ENCODE assay signal across 15 cellular contexts in genomic region chr1:173489149-173489600, GRCh38. TPM values are rescaled to one million over a fixed set of nuclear protein-coding genes. Genes with fewer than 3 reads are reported as not detected.
DNase-seq lines count a peak whose midpoint lies in the region; ATAC-seq, FAIRE-seq and TF ChIP-seq lines count a peak whose summit lies in the region.
"Had no signal": no experiment of that assay in that cellular context is flagged by ENCODE, and none has a peak within 500 bp of the region (broad histone marks: within the 10 kb centered on the region; RNA-seq: fewer than 3 reads in every experiment).

No MANE protein-coding gene starts in this region.

- H4K20me1 ChIP-seq in IMR-90 (ENCODE audit: insufficient read depth, low read length) (no peaks in the 10 kb centered on the region), HepG2 (ENCODE audit: insufficient read depth, low read length) (peaks cover 4% of the 10 kb centered on the region; the same call in 1 of the 2 replicates)
- H4K20me1 ChIP-seq: BLaER1 had no signal

- H2BK20ac ChIP-seq in IMR-90 (ENCODE audit: low read depth, low read length), result no peak overlapping the region

- no peak overlapping the region for H4K5ac ChIP-seq in IMR-90 (ENCODE audit: low read depth, low read length)

- H4K8ac ChIP-seq in IMR-90 (ENCODE audit: low read depth in 2 of 2, low read length in 2 of 2), result no peak overlapping the region

- in situ Hi-C loops in IMR-90 (cut with MboI; ENCODE audit: low sequenced_read_pairs), result no loop called here
- in situ Hi-C loops in HepG2 (cut with HindIII; ENCODE audit: extremely low pct_ligation_motif_present, low pct_unique_long_range_greater_than_20kb), result no loop called here
- in situ Hi-C loops in brain microvascular endothelial cell (cut with HindIII; ENCODE audit: low pct_ligation_motif_present, low sequenced_read_pairs), result no loop called here

- POLR2A ChIA-PET in IMR-90 (lab: Charles Lee; ENCODE audit: unreplicated experiment) (interaction anchor here (1.0 kb wide), 1 partner anchor 11 kb away, joined by 3 read pairs; no protein-coding TSS in a partner anchor), HepG2 (lab: Yijun Ruan, JAX) (interaction anchor here (0.6 kb wide), 1 partner anchor 12 kb away, joined by 3 read pairs; the partner anchor contains the start of gene PRDX6)

- no peak for FAIRE-seq in HepG2 (lab: Jason Lieb, UNC)
- FAIRE-seq: colon had no signal

- H3K4me3 ChIP-seq in IMR-90 (ENCODE audit: insufficient read depth, low read depth, low read length) (no peak overlapping the region), HepG2 (replicated peaks in 1 of 3; ENCODE audit: insufficient read depth in 1 of 3, low read depth in 2 of 3, low read length in 3 of 3) (no peak overlapping the region), brain microvascular endothelial cell (ENCODE audit: low read depth, low read length) (no peak overlapping the region)
- H3K4me3 ChIP-seq: BLaER1, Peyer's patch had no signal

- no peaks in the 10 kb centered on the region; a peak in 1 of 4 replicates for H3K79me1 ChIP-seq in IMR-90 (ENCODE audit: low read depth in 1 of 2, low read length in 2 of 2)

- H3K18ac ChIP-seq in IMR-90 (ENCODE audit: low read depth, low read length), result no peak overlapping the region

- BruUV-seq in IMR-90 (replicated peaks; lab: Mats Ljungman, UMichigan) (no TSS peak), HepG2 (replicated peaks; lab: Mats Ljungman, UMichigan) (no TSS peak)

- H2BK5ac ChIP-seq in IMR-90 (ENCODE audit: low read depth, low read length, poor library complexity, severe bottlenecking), result no peak overlapping the region

- H3K4me2 ChIP-seq in IMR-90 (ENCODE audit: low read depth, low read length) (no peak overlapping the region), HepG2 (ENCODE audit: low read depth, low read length) (no peak overlapping the region)
- H3K4me2 ChIP-seq: BLaER1 had no signal

- H2AK5ac ChIP-seq in IMR-90 (ENCODE audit: low read depth, low read length), result no peak overlapping the region

- dilution Hi-C loops in IMR-90 (cut with HindIII; ENCODE audit: low sequenced_read_pairs, unreplicated experiment), result no loop called here

- DNase-seq in DMS53 treated with DMSO at 0.1 percent for 48 hours (lab: John Stamatoyannopoulos, UW; ENCODE audit: unreplicated experiment) (peak; percentile 15), IMR-90 (peak; percentile 20), amniotic epithelial cell (ENCODE audit: low read depth) (peak; percentile 63), HepG2 (ENCODE audit: low spot score) (peak; percentile 29), NCI-H2196 (lab: John Stamatoyannopoulos, UW; ENCODE audit: unreplicated experiment) (no peak), middle frontal gyrus (ENCODE audit: extremely low spot score, low spot score) (no peak), NCI-H1436 (lab: John Stamatoyannopoulos, UW) (no peak), brain microvascular endothelial cell (no peak)
- DNase-seq: immature natural killer cell, KG1, Peyer's patch, retina had no signal

- WGBS in IMR-90 (ENCODE audit: extremely low coverage in 2 of 2, insufficient read length in 1 of 2), 2 experiments, result 100% methylated on average over 1 of the region's 5 CpGs; no CpG with 5 or more reads in 1 of the 2 experiments
- 91% methylated on average over 5 of the region's 5 CpGs for WGBS in HepG2 (ENCODE audit: low lambda C conversion rate)

- H3K4me1 ChIP-seq in IMR-90 (ENCODE audit: control insufficient read depth, insufficient read depth, low read length) (no peaks in the 10 kb centered on the region), HepG2 (ENCODE audit: insufficient read depth, low read length) (no peaks in the 10 kb centered on the region)
- H3K4me1 ChIP-seq: BLaER1, Peyer's patch had no signal

- no peak overlapping the region for H3K56ac ChIP-seq in IMR-90 (ENCODE audit: extremely low read depth, insufficient read depth, low read length)

- H3K27me3 ChIP-seq in IMR-90 (ENCODE audit: control insufficient read depth, insufficient read depth, low read length), result no peaks in the 10 kb centered on the region
- H3K27me3 ChIP-seq in HepG2 (ENCODE audit: control insufficient read depth in 1 of 2, insufficient read depth in 2 of 2, low read length in 2 of 2), result no peaks in the 10 kb centered on the region
- H3K27me3 ChIP-seq in brain microvascular endothelial cell (replicated peaks), result no peaks in the 10 kb centered on the region
- H3K27me3 ChIP-seq: BLaER1, Peyer's patch had no signal

- H2AFZ ChIP-seq in IMR-90 (replicated peaks; ENCODE audit: low read length, poor library complexity) (no peak overlapping the region), HepG2 (ENCODE audit: low read length) (no peak overlapping the region)

- H3K23ac ChIP-seq in IMR-90 (ENCODE audit: low read depth, low read length), result no peak overlapping the region

- TF ChIP-seq RAD21 in IMR-90 (IDR thresholded peaks at IDR 0.05; ENCODE audit: low read length) (no peak), HepG2 (CRISPR knock-in tag; IDR thresholded peaks at IDR 0.05) (no peak)

- H3K36me3 ChIP-seq in IMR-90 (ENCODE audit: control insufficient read depth, insufficient read depth, low read length), result peaks cover 34% of the 10 kb centered on the region
- H3K36me3 ChIP-seq in HepG2 (replicated peaks in 1 of 2; ENCODE audit: control insufficient read depth in 1 of 2, insufficient read depth in 2 of 2, low read length in 2 of 2), result peaks cover 14 to 49% of the 10 kb centered on the region in 2 experiments
- H3K36me3 ChIP-seq in brain microvascular endothelial cell (replicated peaks), result peaks cover 45% of the 10 kb centered on the region

- H3K27ac ChIP-seq in IMR-90 (ENCODE audit: insufficient read depth, low read length), result no peak overlapping the region
- H3K27ac ChIP-seq in HepG2 (ENCODE audit: extremely low read length, insufficient read depth, low read length), result no peak overlapping the region
- no peak overlapping the region for H3K27ac ChIP-seq in brain microvascular endothelial cell
- H3K27ac ChIP-seq: BLaER1, Peyer's patch had no signal

- TF ChIP-seq CTCF in IMR-90 (conservative IDR thresholded peaks at IDR 0.05; ENCODE audit: low read depth, low read length), result no peak
- TF ChIP-seq CTCF in HepG2 (CRISPR knock-in tag; IDR thresholded peaks at IDR 0.05), result peak; percentile 10; the same call in 1 of the 2 replicates
- TF ChIP-seq CTCF in brain microvascular endothelial cell (IDR thresholded peaks at IDR 0.05; ENCODE audit: low read depth, low read length, missing control alignments), result no peak

- intact Hi-C loops in IMR-90 (cut with micrococcal nuclease) (no loop called here), HepG2 (cut with micrococcal nuclease; ENCODE audit: unreplicated experiment) (no loop called here)

- H2BK120ac ChIP-seq in IMR-90 (ENCODE audit: low read depth, low read length), result no peak overlapping the region

- H3K9me3 ChIP-seq in IMR-90 (ENCODE audit: control insufficient read depth, insufficient read depth, low read length) (no peaks in the 10 kb centered on the region), HepG2 (ENCODE audit: low read length) (no peaks in the 10 kb centered on the region)
- H3K9me3 ChIP-seq: Peyer's patch had no signal

- H3K9me1 ChIP-seq in IMR-90 (ENCODE audit: insufficient read depth, low read length), result peaks cover 2% of the 10 kb centered on the region; the same call in 1 of the 2 replicates

- no peaks in the 10 kb centered on the region for H3K79me2 ChIP-seq in HepG2 (ENCODE audit: insufficient read depth, low read length)

- ATAC-seq in IMR-90 (ENCODE audit: low read depth) (no peak), HepG2 (peak; percentile 29)
- ATAC-seq: activated naive CD4-positive, alpha-beta T cell treated with anti-CD3 and anti-CD28 coated beads, Interleukin-2, amount 50 U/mL, for 72 hours had no signal

- TF ChIP-seq EP300 in HepG2 (IDR thresholded peaks at IDR 0.05; ENCODE audit: low read depth in 2 of 2, low read length in 2 of 2) (no peak), HepG2 (CRISPR knock-in tag; IDR thresholded peaks at IDR 0.05; ENCODE audit: borderline replicate concordance) (no peak)

- H2BK15ac ChIP-seq in IMR-90 (ENCODE audit: low read depth, low read length), result no peak overlapping the region

- H2AK9ac ChIP-seq in IMR-90 (replicated peaks; ENCODE audit: low read depth, low read length, poor library complexity), result no peak overlapping the region

- no peak for TF ChIP-seq POLR2A in IMR-90 (IDR thresholded peaks at IDR 0.05; ENCODE audit: low read depth, low read length)
- 0 out of 4 replicates have a peak, but pooled peaks of 1 of the 2 experiments have one; percentile 10 for TF ChIP-seq POLR2A in HepG2 (IDR thresholded peaks at IDR 0.05; ENCODE audit: insufficient read depth in 1 of 2, low read depth in 2 of 2, low read length in 2 of 2)

- no peak overlapping the region for H3K9ac ChIP-seq in IMR-90 (ENCODE audit: low read depth, low read length)
- no peak overlapping the region for H3K9ac ChIP-seq in HepG2 (ENCODE audit: insufficient read depth, low read depth, low read length)
- H3K9ac ChIP-seq: BLaER1 had no signal

- CTCF ChIA-PET in IMR-90 (lab: Yijun Ruan, JAX), result interaction anchor here (0.6 kb wide), 1 partner anchor 63 kb away, joined by 4 read pairs; no protein-coding TSS in a partner anchor
- CTCF ChIA-PET in HepG2 (lab: Yijun Ruan, JAX; ENCODE audit: low intra/inter-chr PET ratio, low total read pairs), result no interaction called here

- no peak overlapping the region for H4K91ac ChIP-seq in IMR-90 (ENCODE audit: insufficient read depth, low read depth, low read length)

- no peak overlapping the region for H3K4ac ChIP-seq in IMR-90 (ENCODE audit: low read depth, low read length)

- no peak overlapping the region for H3K14ac ChIP-seq in IMR-90 (replicated peaks; ENCODE audit: low read depth, low read length)

RNA-seq across cellular contexts. Expression of gene PRDX6, which starts 12.0 kb away (rescaled TPM):
- total RNA-seq in IMR-90 (2012; rRNA removed) (293 and 373 TPM in 2 replicates), HepG2 (2016; rRNA removed; fragmentation: Illumina TruSeq; extraction: Trizol) (309 and 409 TPM in 2 replicates)
- polyA plus RNA-seq in IMR-90 (2012; rRNA removed) (348 and 426 TPM in 2 replicates), HepG2 (2011; rRNA removed) (182 and 224 TPM in 2 replicates)
- 183 and 353 TPM in 2 replicates for polyA plus RNA-seq in IMR-90 (2012; cell fraction: cytosol; rRNA removed)
- 78.5 and 401 TPM in 2 replicates for polyA plus RNA-seq in IMR-90 (2012; cell fraction: nucleus; rRNA removed; ENCODE audit: low replicate concordance)
- 101 and 108 TPM in 2 replicates for total RNA-seq in HepG2 (2016; cell fraction: cytosol; rRNA removed; fragmentation: Illumina TruSeq; extraction: Trizol; ENCODE audit: low read depth)
- 290 and 420 TPM in 2 replicates for total RNA-seq in HepG2 (2016; cell fraction: insoluble cytoplasmic fraction; rRNA removed; fragmentation: Illumina TruSeq; extraction: Trizol)
- 163 and 164 TPM in 2 replicates for total RNA-seq in HepG2 (2016; cell fraction: membrane; rRNA removed; fragmentation: Illumina TruSeq; extraction: Trizol)
- 158 and 162 TPM in 2 replicates for total RNA-seq in HepG2 (2016; cell fraction: nucleus; rRNA removed; fragmentation: Illumina TruSeq; extraction: Trizol)
- 148 and 182 TPM in 2 replicates for polyA plus RNA-seq in HepG2 (2011; cell fraction: cytosol; rRNA removed)
- 77.5 and 98.5 TPM in 2 replicates for polyA plus RNA-seq in HepG2 (2011; cell fraction: nucleus; rRNA removed)
- 214 and 298 TPM in 2 replicates for polyA plus RNA-seq in HepG2 (2012)
- polyA plus RNA-seq in HepG2 (2016; cell fraction: cytosol; fragmentation: Illumina TruSeq; extraction: Trizol; ENCODE audit: low read depth), result 220 and 232 TPM in 2 replicates
- 592 and 617 TPM in 2 replicates for polyA plus RNA-seq in HepG2 (2016; cell fraction: insoluble cytoplasmic fraction; fragmentation: Illumina TruSeq; extraction: Trizol; ENCODE audit: low read depth)
- polyA plus RNA-seq in HepG2 (2016; cell fraction: membrane; fragmentation: Illumina TruSeq; extraction: Trizol; ENCODE audit: low read depth), result 227 and 237 TPM in 2 replicates
- polyA plus RNA-seq in HepG2 (2016; cell fraction: nucleus; fragmentation: Illumina TruSeq; extraction: Trizol; ENCODE audit: insufficient read depth, low read depth), result 302 and 311 TPM in 2 replicates
- 405 and 1,001 TPM in 2 replicates for polyA minus RNA-seq in HepG2 (2011; rRNA and poly(A)+ RNA removed; ENCODE audit: low replicate concordance)
- polyA minus RNA-seq in HepG2 (2011; cell fraction: cytosol; rRNA and poly(A)+ RNA removed), result 141 and 192 TPM in 2 replicates
- 97.6 and 120 TPM in 2 replicates for polyA minus RNA-seq in HepG2 (2011; cell fraction: nucleus; rRNA and poly(A)+ RNA removed)

Comparison
In these comparisons a context has a peak if more than half of its experiments do, and no peak if none do; other contexts are left out.
1. DNase-seq: peak in DMS53 treated with DMSO at 0.1 percent for 48 hours (single experiment), IMR-90 (single experiment), amniotic epithelial cell (single experiment) and HepG2 (single experiment); none in NCI-H2196 (single experiment), middle frontal gyrus (single experiment), NCI-H1436 (single experiment) and brain microvascular endothelial cell (single experiment).